ENCODE assay signal across 1 cellular context in genomic region chr12:104312654-104313053, GRCh38.
A peak's percentile ranks its signal among the peaks of the same experiment; 100 is the strongest.
TF ChIP-seq lines count a peak whose summit lies in the region.

No MANE protein-coding gene starts in this region.

TF ChIP-seq in A549, 52 proteins besides CTCF, POLR2A, EP300 and RAD21 (continued from another document):
- peak; percentile 90 for TF ChIP-seq HOXA7 (CRISPR knock-in tag; IDR thresholded peaks at IDR 0.05)
- TF ChIP-seq EHF (CRISPR knock-in tag; IDR thresholded peaks at IDR 0.05) = peak; percentile 54; the same call in 1 of the 2 replicates
- TF ChIP-seq FOSB (CRISPR knock-in tag; IDR thresholded peaks at IDR 0.05) = 0 out of 2 replicates have a peak, but pooled peaks have one; percentile 10
- TF ChIP-seq MAX (IDR thresholded peaks at IDR 0.05) = no peak
